ENCODE assay signal across 8 cellular contexts in the genomic region with DNA sequence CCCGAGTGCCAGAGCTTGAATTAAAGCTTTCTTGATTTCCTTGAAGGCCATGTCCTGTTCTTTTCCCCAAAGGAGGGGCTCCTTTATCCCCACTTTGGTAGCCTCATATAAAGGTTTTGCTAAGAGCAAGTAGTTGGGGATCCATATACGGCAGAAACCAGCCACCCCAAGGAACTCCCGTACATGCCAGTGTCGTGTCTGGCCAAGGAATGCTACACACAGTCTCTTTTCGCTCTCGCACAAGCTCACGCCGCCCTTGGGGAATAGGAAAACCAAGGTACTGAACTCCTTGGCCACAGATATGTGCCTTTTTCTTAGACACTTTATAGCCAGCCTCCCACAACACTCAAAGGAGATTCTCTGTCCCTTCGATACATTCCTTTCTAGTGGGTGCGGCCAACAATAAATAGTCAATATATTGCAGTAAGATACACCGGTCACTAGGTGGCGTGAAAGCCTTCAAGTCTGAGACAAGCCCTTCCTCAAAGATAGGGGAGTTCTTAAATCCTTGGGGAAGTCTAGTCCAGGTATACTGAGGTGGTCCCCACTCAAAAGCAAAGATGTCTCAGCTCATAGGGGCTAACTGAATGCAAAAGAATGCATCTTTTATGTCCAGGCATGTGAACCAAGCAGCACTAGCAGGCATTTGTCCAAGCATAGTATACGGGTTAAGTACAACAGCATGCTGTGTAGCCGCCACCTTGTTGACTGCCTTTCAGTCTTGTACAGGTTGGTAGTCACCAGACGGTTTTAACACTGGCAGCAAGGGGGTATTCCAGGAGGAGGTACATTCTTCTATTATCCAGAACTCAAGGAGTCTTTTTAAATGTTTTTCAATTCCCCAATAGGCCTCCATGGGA. TPM values are rescaled to one million over a fixed set of nuclear protein-coding genes. Genes with fewer than 3 reads are reported as not detected.
DNase-seq lines count a peak whose midpoint lies in the region; ATAC-seq and TF ChIP-seq lines count a peak whose summit lies in the region.

No MANE protein-coding gene starts in this region.

- in situ Hi-C loops in gastrocnemius medialis (cut with MboI; ENCODE audit: low sequenced_read_pairs in 4 of 4) = loop anchor here in 1 of 4 donors (25.0 kb wide), 1 partner anchor 413 kb away; no protein-coding TSS in a partner anchor

- H3K27me3 ChIP-seq in heart right ventricle (peaks cover 0 to 43% (median 0%) of the 10 kb centered on the region in 7 donors), gastrocnemius medialis (peaks cover 0 to 2% (median 0%) of the 10 kb centered on the region in 3 donors)

- CTCF ChIA-PET in activated CD4-positive, alpha-beta T cell treated with anti-CD3 and anti-CD28 coated beads for 36 hours (lab: Charles Lee) = interaction anchor here (0.8 kb wide), 1 partner anchor 21 kb away, joined by 4 read pairs; no protein-coding TSS in a partner anchor

- DNase-seq in activated CD4-positive, alpha-beta T cell treated with anti-CD3 and anti-CD28 coated beads for 36 hours = peak; percentile 45
- no peak for DNase-seq in activated CD4-positive, alpha-beta T cell treated with anti-CD3 and anti-CD28 coated beads for 1 hour
- DNase-seq in HFF-Myc (ENCODE audit: extremely low read depth, low read depth) = peak; percentile 4
- DNase-seq in NCI-H446 (lab: John Stamatoyannopoulos, UW) = peak; percentile 23 to 61
- DNase-seq in heart right ventricle = no peak
- DNase-seq in gastrocnemius medialis = no peak

- WGBS in heart right ventricle, 2 donors = 28 to 35% methylated on average over 15 of the region's 15 CpGs

- H3K27ac ChIP-seq in heart right ventricle = no peak overlapping the region
- H3K27ac ChIP-seq in gastrocnemius medialis = no peak overlapping the region

- H3K36me3 ChIP-seq in heart right ventricle = no peaks in the 10 kb centered on the region
- H3K36me3 ChIP-seq in gastrocnemius medialis = no peaks in the 10 kb centered on the region

- no peak overlapping the region for H3K4me3 Mint-ChIP-seq in activated CD4-positive, alpha-beta T cell treated with anti-CD3 and anti-CD28 coated beads for 36 hours
- no peak overlapping the region for H3K4me3 Mint-ChIP-seq in activated T-helper 17 cell treated with anti-CD3 and anti-CD28 coated beads, Interleukin-2, amount 50 U/mL, for 72 hours

- intact Hi-C loops in activated CD4-positive, alpha-beta T cell treated with anti-CD3 and anti-CD28 coated beads for 36 hours (cut with DNase I, micrococcal nuclease) = loop anchor here in 1 of 2 experiments (5.0 kb wide), 1 partner anchor 518 kb away; a partner anchor contains a TSS
- intact Hi-C loops in heart right ventricle (cut with DNase I) = no loop called here
- intact Hi-C loops in gastrocnemius medialis (cut with DNase I; ENCODE audit: low total_unique reads) = loop anchor here (2.0 kb wide), 1 partner anchor 420 kb away; no protein-coding TSS in a partner anchor

- no peaks in the 10 kb centered on the region for H3K9me3 Mint-ChIP-seq in activated CD4-positive, alpha-beta T cell treated with anti-CD3 and anti-CD28 coated beads for 36 hours (ENCODE audit: low read depth)
- no peaks in the 10 kb centered on the region for H3K9me3 Mint-ChIP-seq in activated T-helper 17 cell treated with anti-CD3 and anti-CD28 coated beads, Interleukin-2, amount 50 U/mL, for 72 hours

- H3K27ac Mint-ChIP-seq in activated CD4-positive, alpha-beta T cell treated with anti-CD3 and anti-CD28 coated beads for 36 hours = no peak overlapping the region
- no peak overlapping the region for H3K27ac Mint-ChIP-seq in activated T-helper 17 cell treated with anti-CD3 and anti-CD28 coated beads, Interleukin-2, amount 50 U/mL, for 72 hours

- H3K9me3 ChIP-seq in heart right ventricle = no peaks in the 10 kb centered on the region
- no peaks in the 10 kb centered on the region for H3K9me3 ChIP-seq in gastrocnemius medialis

- no peaks in the 10 kb centered on the region for H3K27me3 Mint-ChIP-seq in activated CD4-positive, alpha-beta T cell treated with anti-CD3 and anti-CD28 coated beads for 36 hours
- no peaks in the 10 kb centered on the region for H3K27me3 Mint-ChIP-seq in activated T-helper 17 cell treated with anti-CD3 and anti-CD28 coated beads, Interleukin-2, amount 50 U/mL, for 72 hours

- no peak for TF ChIP-seq POLR2A in gastrocnemius medialis (IDR thresholded peaks at IDR 0.05)

- POLR2A ChIA-PET in activated CD4-positive, alpha-beta T cell treated with anti-CD3 and anti-CD28 coated beads for 36 hours (lab: Charles Lee) = no interaction called here

- ATAC-seq in activated CD4-positive, alpha-beta T cell treated with anti-CD3 and anti-CD28 coated beads for 36 hours = no peak
- ATAC-seq in activated T-helper 17 cell treated with anti-CD3 and anti-CD28 coated beads, Interleukin-2, amount 50 U/mL, for 72 hours (replicated peaks) = peak; percentile 38
- no peak for ATAC-seq in heart right ventricle
- no peak for ATAC-seq in gastrocnemius medialis
- no peak for ATAC-seq in HG02759 (IDR thresholded peaks at IDR 0.05; ENCODE audit: unreplicated experiment)

- peaks cover 2% of the 10 kb centered on the region for H3K4me1 Mint-ChIP-seq in activated CD4-positive, alpha-beta T cell treated with anti-CD3 and anti-CD28 coated beads for 36 hours
- H3K4me1 Mint-ChIP-seq in activated T-helper 17 cell treated with anti-CD3 and anti-CD28 coated beads, Interleukin-2, amount 50 U/mL, for 72 hours = no peaks in the 10 kb centered on the region

- no peaks in the 10 kb centered on the region for H3K4me1 ChIP-seq in heart right ventricle
- no peaks in the 10 kb centered on the region for H3K4me1 ChIP-seq in gastrocnemius medialis

- H3K4me3 ChIP-seq in HFF-Myc (replicated peaks; ENCODE audit: low read depth, low read length) (no peak overlapping the region), heart right ventricle (no peak overlapping the region), gastrocnemius medialis (peak overlapping the region in 1 of 4 donors; percentile 29)

- TF ChIP-seq CTCF in HFF-Myc (IDR thresholded peaks at IDR 0.05; ENCODE audit: low read depth, low read length, missing control alignments) (peak; percentile 43), heart right ventricle (IDR thresholded peaks at IDR 0.05) (peak in 8 of 9 donors; percentile 34 to 65 (median 58)), gastrocnemius medialis (IDR thresholded peaks at IDR 0.05 in 4 of 5, conservative IDR thresholded peaks at IDR 0.05 in 1 of 5) (peak in 4 of 5 experiments; percentile 14 to 54 (median 36))

- no peaks in the 10 kb centered on the region for H3K36me3 Mint-ChIP-seq in activated CD4-positive, alpha-beta T cell treated with anti-CD3 and anti-CD28 coated beads for 36 hours (ENCODE audit: low read depth)
- H3K36me3 Mint-ChIP-seq in activated T-helper 17 cell treated with anti-CD3 and anti-CD28 coated beads, Interleukin-2, amount 50 U/mL, for 72 hours (ENCODE audit: low read depth) = no peaks in the 10 kb centered on the region

RNA-seq across cellular contexts. Expression of a gene that starts 57.8 kb away (rescaled TPM):
- total RNA-seq in activated CD4-positive, alpha-beta T cell treated with anti-CD3 and anti-CD28 coated beads for 36 hours = not detected
- not detected for total RNA-seq in activated T-helper 17 cell treated with anti-CD3 and anti-CD28 coated beads, Interleukin-2, amount 50 U/mL, for 72 hours
- total RNA-seq in heart right ventricle (not detected), gastrocnemius medialis (not detected)
- not detected for polyA plus RNA-seq in heart right ventricle

Comparison
In these comparisons a context has a peak if more than half of its experiments do, and no peak if none do; other contexts are left out.
1. DNase-seq: peak in activated CD4-positive, alpha-beta T cell treated with anti-CD3 and anti-CD28 coated beads for 36 hours (single experiment), HFF-Myc (single experiment) and NCI-H446 (2 of 2); none in activated CD4-positive, alpha-beta T cell treated with anti-CD3 and anti-CD28 coated beads for 1 hour (single experiment), heart right ventricle (0 of 2) and gastrocnemius medialis (0 of 2).
2. Peak in every context shown above with its lines, with median percentiles within 50 percentile points of each other: CTCF ChIP-seq.